ENCODE assay signal across 9 cellular contexts in the genomic region with DNA sequence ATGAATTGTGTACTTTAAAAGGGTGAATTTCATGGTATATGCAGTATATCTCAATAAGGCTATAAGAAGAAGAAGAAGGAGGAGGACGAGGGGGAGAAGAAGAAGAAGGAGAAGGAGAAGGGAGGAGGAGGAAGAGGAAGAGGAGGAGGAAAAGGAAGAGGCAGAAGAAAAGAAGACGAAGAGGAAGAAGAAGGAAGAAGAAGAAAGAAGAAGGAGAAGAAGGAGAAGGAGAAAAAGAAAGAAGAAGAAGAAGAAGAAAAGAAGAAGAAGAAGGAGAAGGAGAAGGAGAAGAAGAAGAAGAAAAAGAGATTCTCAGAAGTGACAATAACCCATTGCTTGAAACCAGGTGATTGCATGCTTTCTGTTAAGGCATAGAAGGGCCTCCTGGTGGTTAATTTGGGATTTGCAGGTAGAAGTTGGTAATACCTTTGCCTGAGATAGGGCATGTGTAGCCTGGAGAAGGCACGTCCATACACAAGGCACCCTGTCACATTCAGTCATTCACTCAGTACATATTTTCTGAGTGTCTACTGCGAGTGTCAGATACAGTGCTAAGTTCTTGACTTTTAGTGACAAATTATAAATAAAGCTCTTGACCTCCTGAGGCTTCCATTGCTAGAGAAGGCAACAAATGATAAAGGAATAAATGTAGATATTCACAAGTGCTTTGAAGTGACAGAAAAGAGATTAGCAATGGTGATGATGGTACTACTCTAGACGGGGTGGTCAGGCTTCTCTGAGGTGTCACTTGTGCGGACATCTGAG.
DNase-seq lines count a peak whose midpoint lies in the region; ATAC-seq and TF ChIP-seq lines count a peak whose summit lies in the region.
"Had no signal": no experiment of that assay in that cellular context is flagged by ENCODE, and none has a peak within 500 bp of the region (broad histone marks: within the 10 kb centered on the region; RNA-seq: fewer than 3 reads in every experiment).

No MANE protein-coding gene starts in this region.

- H4K91ac ChIP-seq in IMR-90 (ENCODE audit: insufficient read depth, low read depth, low read length) = no peak overlapping the region

- no peaks in the 10 kb centered on the region; the same call in 1 of the 2 replicates for H3K27me3 ChIP-seq in GM06990 (replicated peaks; ENCODE audit: control insufficient read depth, insufficient read depth, low read length)
- H3K27me3 ChIP-seq in IMR-90 (ENCODE audit: control insufficient read depth, insufficient read depth, low read length) = no peaks in the 10 kb centered on the region

- in situ Hi-C loops in IMR-90 (cut with MboI; ENCODE audit: low sequenced_read_pairs) = no loop called here

- DNase-seq in GM06990 (ENCODE audit: extremely low read depth, insufficient read length) (no peak), GM20000 (ENCODE audit: low spot score) (peak; percentile 22), IMR-90 (peak; percentile 13), mesothelial cell of epicardium (ENCODE audit: low spot score in 2 of 2, unreplicated experiment in 2 of 2) (no peak), GDM1 (lab: John Stamatoyannopoulos, UW) (no peak), NCI-H128 (lab: John Stamatoyannopoulos, UW; ENCODE audit: unreplicated experiment) (no peak), NCI-H510A (lab: John Stamatoyannopoulos, UW) (no peak)
- DNase-seq in activated CD4-positive, alpha-beta T cell treated with anti-CD3 and anti-CD28 coated beads, Interleukin-2, amount 10 ng/mL, durations not matched to agents 7 days and 5 days = peak; percentile 20

- no peak overlapping the region for H3K27ac Mint-ChIP-seq in activated CD4-positive, alpha-beta T cell treated with anti-CD3 and anti-CD28 coated beads, Interleukin-2, amount 10 ng/mL, durations not matched to agents 7 days and 5 days
- H3K27ac Mint-ChIP-seq in mesothelial cell of epicardium = no peak overlapping the region
- H3K27ac Mint-ChIP-seq: T-helper 1 cell treated with Interleukin-12 subunit alpha and Interleukin-12 subunit beta and Interleukin-4 antibody, amounts not matched to agents 30 μg/mL and 1 μg/mL, for 36 hours had no signal

- H3K23ac ChIP-seq in IMR-90 (ENCODE audit: low read depth, low read length) = no peak overlapping the region

- H3K4me2 ChIP-seq in IMR-90 (ENCODE audit: low read depth, low read length) = no peak overlapping the region

- H3K14ac ChIP-seq in IMR-90 (replicated peaks; ENCODE audit: low read depth, low read length) = no peak overlapping the region

- POLR2A ChIA-PET in IMR-90 (lab: Charles Lee; ENCODE audit: unreplicated experiment) = no interaction called here
- POLR2A ChIA-PET in activated CD4-positive, alpha-beta T cell treated with anti-CD3 and anti-CD28 coated beads, Interleukin-2, amount 10 ng/mL, durations not matched to agents 7 days and 5 days (lab: Charles Lee) = no interaction called here

- no peaks in the 10 kb centered on the region for H3K27me3 Mint-ChIP-seq in activated CD4-positive, alpha-beta T cell treated with anti-CD3 and anti-CD28 coated beads, Interleukin-2, amount 10 ng/mL, durations not matched to agents 7 days and 5 days
- H3K27me3 Mint-ChIP-seq in mesothelial cell of epicardium (ENCODE audit: low read depth) = peaks cover 27% of the 10 kb centered on the region

- no peaks in the 10 kb centered on the region for H3K36me3 Mint-ChIP-seq in activated CD4-positive, alpha-beta T cell treated with anti-CD3 and anti-CD28 coated beads, Interleukin-2, amount 10 ng/mL, durations not matched to agents 7 days and 5 days (ENCODE audit: low read depth)
- H3K36me3 Mint-ChIP-seq in mesothelial cell of epicardium = no peaks in the 10 kb centered on the region

- no peak overlapping the region for H3K56ac ChIP-seq in IMR-90 (ENCODE audit: extremely low read depth, insufficient read depth, low read length)

- no peak overlapping the region for H2BK15ac ChIP-seq in IMR-90 (ENCODE audit: low read depth, low read length)

- dilution Hi-C loops in IMR-90 (cut with HindIII; ENCODE audit: low sequenced_read_pairs, unreplicated experiment) = no loop called here

- WGBS in IMR-90 (ENCODE audit: extremely low coverage in 2 of 2, insufficient read length in 1 of 2), 2 experiments = 83% methylated on average over 1 of the region's 6 CpGs; no CpG with 5 or more reads in 1 of the 2 experiments

- no peaks in the 10 kb centered on the region for H3K79me1 ChIP-seq in IMR-90 (ENCODE audit: low read depth in 1 of 2, low read length in 2 of 2)

- H2BK5ac ChIP-seq in IMR-90 (ENCODE audit: low read depth, low read length, poor library complexity, severe bottlenecking) = no peak overlapping the region

- no peaks in the 10 kb centered on the region for H3K4me1 ChIP-seq in IMR-90 (ENCODE audit: control insufficient read depth, insufficient read depth, low read length)

- no peak overlapping the region for H4K8ac ChIP-seq in IMR-90 (ENCODE audit: low read depth in 2 of 2, low read length in 2 of 2)

- H3K9me1 ChIP-seq in IMR-90 (ENCODE audit: insufficient read depth, low read length) = no peaks in the 10 kb centered on the region

- H3K9me3 Mint-ChIP-seq in activated CD4-positive, alpha-beta T cell treated with anti-CD3 and anti-CD28 coated beads, Interleukin-2, amount 10 ng/mL, durations not matched to agents 7 days and 5 days = no peaks in the 10 kb centered on the region
- peaks cover 7% of the 10 kb centered on the region for H3K9me3 Mint-ChIP-seq in mesothelial cell of epicardium
- H3K9me3 Mint-ChIP-seq: T-helper 1 cell treated with Interleukin-12 subunit alpha and Interleukin-12 subunit beta and Interleukin-4 antibody, amounts not matched to agents 30 μg/mL and 1 μg/mL, for 36 hours had no signal

- intact Hi-C loops in IMR-90 (cut with micrococcal nuclease) = no loop called here

- no peak overlapping the region for H2BK20ac ChIP-seq in IMR-90 (ENCODE audit: low read depth, low read length)

- ATAC-seq in IMR-90 (ENCODE audit: low read depth) = no peak

- BruUV-seq in IMR-90 (replicated peaks; lab: Mats Ljungman, UMichigan) = no TSS peak

- CTCF ChIA-PET in IMR-90 (lab: Yijun Ruan, JAX) = no interaction called here
- CTCF ChIA-PET in activated CD4-positive, alpha-beta T cell treated with anti-CD3 and anti-CD28 coated beads, Interleukin-2, amount 10 ng/mL, durations not matched to agents 7 days and 5 days (lab: Charles Lee) = no interaction called here

- TF ChIP-seq RAD21 in IMR-90 (IDR thresholded peaks at IDR 0.05; ENCODE audit: low read length) = peak; percentile 30

- H3K4me1 Mint-ChIP-seq in activated CD4-positive, alpha-beta T cell treated with anti-CD3 and anti-CD28 coated beads, Interleukin-2, amount 10 ng/mL, durations not matched to agents 7 days and 5 days = no peaks in the 10 kb centered on the region
- H3K4me1 Mint-ChIP-seq in mesothelial cell of epicardium = no peaks in the 10 kb centered on the region

- no peak overlapping the region for H3K27ac ChIP-seq in IMR-90 (ENCODE audit: insufficient read depth, low read length)

- no peak overlapping the region for H2AK5ac ChIP-seq in IMR-90 (ENCODE audit: low read depth, low read length)

- H3K4me3 ChIP-seq in GM06990 (replicated peaks; ENCODE audit: low read depth, low read length) (no peak overlapping the region), IMR-90 (ENCODE audit: insufficient read depth, low read depth, low read length) (no peak overlapping the region)

- no peaks in the 10 kb centered on the region for H3K36me3 ChIP-seq in GM06990 (ENCODE audit: control insufficient read depth, insufficient read depth, low read length)
- no peaks in the 10 kb centered on the region for H3K36me3 ChIP-seq in IMR-90 (ENCODE audit: control insufficient read depth, insufficient read depth, low read length)

- no peaks in the 10 kb centered on the region for H3K9me3 ChIP-seq in IMR-90 (ENCODE audit: control insufficient read depth, insufficient read depth, low read length)

- H2AK9ac ChIP-seq in IMR-90 (replicated peaks; ENCODE audit: low read depth, low read length, poor library complexity) = no peak overlapping the region

- H2BK120ac ChIP-seq in IMR-90 (ENCODE audit: low read depth, low read length) = no peak overlapping the region

- H4K5ac ChIP-seq in IMR-90 (ENCODE audit: low read depth, low read length) = no peak overlapping the region

- peak; percentile 61 for TF ChIP-seq CTCF in GM06990 (IDR thresholded peaks at IDR 0.05; ENCODE audit: insufficient read depth, low read length, poor library complexity, severe bottlenecking)
- peak; percentile 37 for TF ChIP-seq CTCF in GM20000 (IDR thresholded peaks at IDR 0.05; ENCODE audit: extremely low read depth, missing control alignments)
- TF ChIP-seq CTCF in IMR-90 (conservative IDR thresholded peaks at IDR 0.05; ENCODE audit: low read depth, low read length) = peak; percentile 21; the same call in 1 of the 2 replicates
- peak; percentile 51 for TF ChIP-seq CTCF in mesothelial cell of epicardium (IDR thresholded peaks at IDR 0.05; ENCODE audit: unreplicated experiment)

- no peak overlapping the region for H3K18ac ChIP-seq in IMR-90 (ENCODE audit: low read depth, low read length)

- H3K4me3 Mint-ChIP-seq in activated CD4-positive, alpha-beta T cell treated with anti-CD3 and anti-CD28 coated beads, Interleukin-2, amount 10 ng/mL, durations not matched to agents 7 days and 5 days = no peak overlapping the region
- H3K4me3 Mint-ChIP-seq in mesothelial cell of epicardium = no peak overlapping the region
- H3K4me3 Mint-ChIP-seq: T-helper 1 cell treated with Interleukin-12 subunit alpha and Interleukin-12 subunit beta and Interleukin-4 antibody, amounts not matched to agents 30 μg/mL and 1 μg/mL, for 36 hours had no signal

- TF ChIP-seq POLR2A in IMR-90 (IDR thresholded peaks at IDR 0.05; ENCODE audit: low read depth, low read length) = no peak

- H4K20me1 ChIP-seq in IMR-90 (ENCODE audit: insufficient read depth, low read length) = no peaks in the 10 kb centered on the region

- no peak overlapping the region for H3K9ac ChIP-seq in IMR-90 (ENCODE audit: low read depth, low read length)

- H2AFZ ChIP-seq in IMR-90 (replicated peaks; ENCODE audit: low read length, poor library complexity) = no peak overlapping the region

- H3K4ac ChIP-seq in IMR-90 (ENCODE audit: low read depth, low read length) = no peak overlapping the region

TF ChIP-seq in IMR-90, 13 proteins besides CTCF, POLR2A, EP300 and RAD21:
- TF ChIP-seq, protein P1, sequence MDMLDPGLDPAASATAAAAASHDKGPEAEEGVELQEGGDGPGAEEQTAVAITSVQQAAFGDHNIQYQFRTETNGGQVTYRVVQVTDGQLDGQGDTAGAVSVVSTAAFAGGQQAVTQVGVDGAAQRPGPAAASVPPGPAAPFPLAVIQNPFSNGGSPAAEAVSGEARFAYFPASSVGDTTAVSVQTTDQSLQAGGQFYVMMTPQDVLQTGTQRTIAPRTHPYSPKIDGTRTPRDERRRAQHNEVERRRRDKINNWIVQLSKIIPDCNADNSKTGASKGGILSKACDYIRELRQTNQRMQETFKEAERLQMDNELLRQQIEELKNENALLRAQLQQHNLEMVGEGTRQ (IDR thresholded peaks at IDR 0.05; ENCODE audit: low read depth, low read length) = no peak
- TF ChIP-seq CHD1 (IDR thresholded peaks at IDR 0.05; ENCODE audit: low read depth, low read length) (no peak), SMC3 (IDR thresholded peaks at IDR 0.05; ENCODE audit: low read depth, low read length) (peak; percentile 23; the same call in 1 of the 2 replicates)

Comparison
In these comparisons a context has a peak if more than half of its experiments do, and no peak if none do; other contexts are left out.
1. DNase-seq: peak in GM20000 (single experiment), IMR-90 (single experiment) and activated CD4-positive, alpha-beta T cell treated with anti-CD3 and anti-CD28 coated beads, Interleukin-2, amount 10 ng/mL, durations not matched to agents 7 days and 5 days (single experiment); none in GM06990 (single experiment), mesothelial cell of epicardium (0 of 2), GDM1 (single experiment), NCI-H128 (single experiment) and NCI-H510A (single experiment).
2. Peak in every context shown above with its lines, with median percentiles within 50 percentile points of each other: CTCF ChIP-seq.